Comparison of ENCODE assay signal across 8 cellular contexts in the genomic region with DNA sequence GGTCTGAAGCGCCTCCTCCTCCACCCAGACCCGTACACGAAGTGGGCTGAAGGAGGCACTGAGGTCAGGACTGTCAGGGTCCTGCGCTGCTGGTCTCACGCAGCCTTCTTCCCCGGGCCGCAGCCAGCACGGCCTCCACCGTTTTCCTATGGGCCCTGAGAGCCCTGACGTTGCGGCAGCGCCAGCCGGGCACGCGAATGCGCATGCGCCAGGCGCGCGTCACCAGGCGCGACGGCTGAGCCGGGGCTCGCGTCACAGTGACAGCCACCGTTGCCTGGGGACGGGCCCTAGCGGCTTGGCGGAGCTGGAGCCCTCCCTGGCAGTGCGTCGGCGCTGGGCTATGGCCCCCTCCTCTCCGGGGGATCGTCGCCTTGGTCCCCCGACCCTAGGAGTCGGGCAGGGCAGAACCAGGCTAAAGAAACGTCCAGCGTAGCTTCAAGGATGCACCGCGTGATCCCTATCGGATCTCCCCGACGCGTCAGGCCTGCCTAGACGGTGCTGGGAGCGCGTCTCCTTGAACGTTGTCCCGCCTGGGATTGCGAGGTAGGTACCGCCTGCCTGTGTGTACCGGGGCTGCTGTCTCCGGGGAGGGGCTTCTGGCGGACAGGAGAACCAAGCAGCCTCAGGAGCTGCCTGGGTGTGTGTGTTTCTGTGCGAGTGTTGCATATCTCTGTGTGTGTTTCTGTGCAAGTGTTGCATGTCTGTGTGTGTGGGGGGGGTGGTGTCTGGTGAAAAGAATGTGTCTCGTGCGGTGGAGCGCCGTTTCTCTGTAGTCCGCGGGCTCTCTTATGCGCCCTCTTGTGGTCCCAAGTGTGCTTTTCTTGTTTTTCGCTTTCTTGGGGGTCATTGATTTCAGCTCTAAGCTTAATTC. TPM values are rescaled to one million over a fixed set of nuclear protein-coding genes. Genes with fewer than 3 reads are reported as not detected.
DNase-seq lines count a peak whose midpoint lies in the region; ATAC-seq and TF ChIP-seq lines count a peak whose summit lies in the region.

No MANE protein-coding gene starts in this region.

- ATAC-seq in GM21717 (IDR thresholded peaks at IDR 0.05; ENCODE audit: unreplicated experiment) (peak; percentile 70), HG02763 (IDR thresholded peaks at IDR 0.05; ENCODE audit: unreplicated experiment) (no peak), body of pancreas (no peak)

- 2 to 7% (median 5%) methylated on average over 41 to 65 of the region's 65 CpGs for WGBS in ovary, 3 donors
- 3 to 4% methylated on average over 12 to 65 of the region's 65 CpGs for WGBS in body of pancreas, 2 donors

- H3K4me3 ChIP-seq in A673 (ENCODE audit: low read depth, low read length, poor library complexity, severe bottlenecking) (peak overlapping the region; percentile 55), epithelial cell of esophagus (ENCODE audit: low read length) (peak overlapping the region; percentile 88), ovary (peak overlapping the region; percentile 5), body of pancreas (no peak overlapping the region), uterus (no peak overlapping the region)

- TF ChIP-seq CTCF in A673 (conservative IDR thresholded peaks at IDR 0.05; ENCODE audit: low read depth, low read length) (peak; percentile 65), epithelial cell of esophagus (IDR thresholded peaks at IDR 0.05; ENCODE audit: insufficient read depth, low read depth, low read length, missing control alignments) (peak; percentile 70), ovary (IDR thresholded peaks at IDR 0.05) (no peak), body of pancreas (IDR thresholded peaks at IDR 0.05) (no peak), uterus (IDR thresholded peaks at IDR 0.05) (no peak)

- CTCF ChIA-PET in A673 (lab: Charles Lee) = interaction anchor here (0.7 kb wide), 1 partner anchor 367 kb away, joined by 4 read pairs; no protein-coding TSS in a partner anchor

- H3K36me3 ChIP-seq in A673 (ENCODE audit: insufficient read depth, low read length, poor library complexity, severe bottlenecking) (no peaks in the 10 kb centered on the region), ovary (no peaks in the 10 kb centered on the region), body of pancreas (replicated peaks in 1 of 2; ENCODE audit: insufficient read depth in 1 of 2, low read depth in 2 of 2) (peaks cover 0 to 2% of the 10 kb centered on the region in 2 donors), uterus (no peaks in the 10 kb centered on the region)

- H3K27ac ChIP-seq in A673 (ENCODE audit: low read depth, low read length, poor library complexity, severe bottlenecking) (peak overlapping the region; percentile 57), ovary (no peak overlapping the region), body of pancreas (no peak overlapping the region), uterus (no peak overlapping the region)

- no TSS peak for BruUV-seq in A673 (replicated peaks; lab: Mats Ljungman, UMichigan)

- H3K9me3 ChIP-seq in A673 (ENCODE audit: low read depth, low read length, poor library complexity, severe bottlenecking) (peaks cover 58% of the 10 kb centered on the region), ovary (peaks cover 5 to 51% of the 10 kb centered on the region in 2 donors), body of pancreas (peaks cover 0 to 60% (median 6%) of the 10 kb centered on the region in 3 donors), uterus (peaks cover 0 to 77% of the 10 kb centered on the region in 2 donors)

- peak; percentile 69 for DNase-seq in A673 (ENCODE audit: low spot score)
- DNase-seq in activated CD4-positive, CD25-positive, alpha-beta regulatory T cell (lab: John Stamatoyannopoulos, UW) = peak; percentile 2 to 20 (median 10)
- DNase-seq in epithelial cell of esophagus (ENCODE audit: low read depth) = peak; percentile 75
- DNase-seq in ovary = no peak
- no peak for DNase-seq in body of pancreas
- no peak for DNase-seq in uterus

- no peak for TF ChIP-seq POLR2A in ovary (IDR thresholded peaks at IDR 0.05)
- TF ChIP-seq POLR2A in body of pancreas (IDR thresholded peaks at IDR 0.05) = no peak
- TF ChIP-seq POLR2A in uterus (IDR thresholded peaks at IDR 0.05) = no peak

- POLR2A ChIA-PET in A673 (lab: Charles Lee; ENCODE audit: low non-redundant PET) = no interaction called here

- intact Hi-C loops in A673 (cut with micrococcal nuclease; ENCODE audit: unreplicated experiment) (no loop called here), ovary (cut with DNase I) (no loop called here), body of pancreas (cut with DNase I) (no loop called here), uterus (cut with DNase I; ENCODE audit: low total_unique reads) (no loop called here)

- H3K4me1 ChIP-seq in A673 (ENCODE audit: insufficient read depth, low read length, poor library complexity, severe bottlenecking) (no peaks in the 10 kb centered on the region), ovary (ENCODE audit: insufficient read depth) (no peaks in the 10 kb centered on the region), body of pancreas (no peaks in the 10 kb centered on the region), uterus (no peaks in the 10 kb centered on the region)

- TF ChIP-seq EP300 in ovary (IDR thresholded peaks at IDR 0.05) = no peak

- H3K27me3 ChIP-seq in A673 (replicated peaks; ENCODE audit: insufficient read depth, low read depth, low read length, poor library complexity) (no peaks in the 10 kb centered on the region), ovary (no peaks in the 10 kb centered on the region), body of pancreas (no peaks in the 10 kb centered on the region), uterus (no peaks in the 10 kb centered on the region)

RNA-seq across cellular contexts. Expression of gene ZNF571, which starts 43.2 kb away (rescaled TPM):
- total RNA-seq in A673 (2021) = 2.6 and 3.9 TPM in 2 replicates
- total RNA-seq in ovary = 10 to 100 TPM in 3 of 7 donors, 1 to 10 TPM in 4; 5.8 to 16.8 (median 9.4) TPM
- polyA plus RNA-seq in ovary = 1 to 10 TPM; 4.5 to 6.8 TPM
- 1 to 10 TPM; 1.6 to 2.6 TPM for total RNA-seq in body of pancreas
- total RNA-seq in uterus = 10 to 100 TPM in 2 of 4 donors, 1 to 10 TPM in 2; 7.2 to 16.4 (median 11.4) TPM

RNA-seq across cellular contexts. Expression of gene ZNF540, which starts 43.3 kb away (rescaled TPM):
- total RNA-seq in A673 (2021) = 0.24 and 0.59 TPM in 2 replicates
- total RNA-seq in ovary = 10 to 100 TPM in 2 of 7 donors, 1 to 10 TPM in 5; 1.6 to 17.1 (median 8.8) TPM
- polyA plus RNA-seq in ovary = 1 to 10 TPM; 5.8 to 8.4 TPM
- total RNA-seq in body of pancreas = 1 to 10 TPM; 2.6 to 6.5 TPM
- 10 to 100 TPM in 1 of 4 donors, 1 to 10 TPM in 2, under 1 TPM in 1; 0.51 to 13.0 (median 3.5) TPM for total RNA-seq in uterus

RNA-seq across cellular contexts. Expression of gene ZNF793, which starts 44.6 kb away (rescaled TPM):
- total RNA-seq in A673 (2021) (0.83 and 1.2 TPM in 2 replicates), ovary (10 to 100 TPM in 4 of 7 donors, 1 to 10 TPM in 3; 7.9 to 18.2 (median 11.6) TPM), body of pancreas (1 to 10 TPM in 1 of 2 donors, under 1 TPM in 1; 0.99 to 5.7 TPM), uterus (10 to 100 TPM in 2 of 4 donors, 1 to 10 TPM in 2; 2.4 to 21.3 (median 8.6) TPM)
- 1 to 10 TPM; 5.0 to 9.0 TPM for polyA plus RNA-seq in ovary

Comparison
In these comparisons a context has a peak if more than half of its experiments do, and no peak if none do; other contexts are left out.
1. DNase-seq: peak in A673 (single experiment), activated CD4-positive, CD25-positive, alpha-beta regulatory T cell (4 of 4) and epithelial cell of esophagus (single experiment); none in ovary (0 of 5), body of pancreas (0 of 4) and uterus (0 of 2).
2. H3K4me3 ChIP-seq: peak in A673 (single experiment), epithelial cell of esophagus (single experiment) and ovary (single experiment); none in body of pancreas (0 of 2) and uterus (0 of 2).
3. CTCF ChIP-seq: peak in A673 (single experiment) and epithelial cell of esophagus (single experiment); none in ovary (0 of 3), body of pancreas (0 of 7) and uterus (0 of 4).